8 cellular contexts compared by ENCODE assay signal in the genomic region with DNA sequence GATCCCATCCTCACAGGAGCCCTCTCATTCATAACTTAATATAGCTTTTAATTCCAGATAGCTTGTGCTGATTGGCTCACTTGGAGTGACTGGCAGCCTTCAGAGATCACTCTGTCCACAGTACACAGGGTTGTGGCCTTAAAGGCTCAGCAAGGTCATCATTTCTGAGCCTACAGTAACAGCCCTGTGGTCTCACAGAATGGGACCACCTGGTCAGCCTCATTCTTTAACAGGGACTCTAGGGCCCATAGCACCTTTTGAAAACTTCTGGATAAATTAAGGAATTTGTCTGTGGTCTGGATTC. TPM values are rescaled to one million over a fixed set of nuclear protein-coding genes. Genes with fewer than 3 reads are reported as not detected.
A peak's percentile ranks its signal among the peaks of the same experiment; 100 is the strongest.
DNase-seq lines count a peak whose midpoint lies in the region; ATAC-seq and TF ChIP-seq lines count a peak whose summit lies in the region.

No MANE protein-coding gene starts in this region.

- H3K9me3 ChIP-seq in colonic mucosa = no peaks in the 10 kb centered on the region
- no peaks in the 10 kb centered on the region for H3K9me3 ChIP-seq in testis

- peaks cover 0 to 4% of the 10 kb centered on the region in 2 donors for H3K36me3 Mint-ChIP-seq in CD14-positive monocyte

- ATAC-seq in HG03097 (IDR thresholded peaks at IDR 0.05; ENCODE audit: low FRiP score, unreplicated experiment) = no peak

- H3K27ac Mint-ChIP-seq in CD14-positive monocyte = peak overlapping the region; percentile 94 to 99 (median 97)

- H3K4me3 ChIP-seq in colonic mucosa (no peak overlapping the region), testis (no peak overlapping the region)

- H3K27ac ChIP-seq in colonic mucosa (peak overlapping the region; percentile 66), testis (peak overlapping the region in 1 of 2 donors; percentile 45)

- H3K4me1 ChIP-seq in colonic mucosa = peaks cover 23% of the 10 kb centered on the region
- H3K4me1 ChIP-seq in testis = peaks cover 16% of the 10 kb centered on the region

- DNase-seq in CD14-positive monocyte (ENCODE audit: low spot score) (no peak), NAMALWA (ENCODE audit: low spot score) (peak; percentile 18), colonic mucosa (no peak), myocyte (ENCODE audit: low read depth) (peak; percentile 50), MV-4-11 (lab: John Stamatoyannopoulos, UW) (no peak), NCI-H226 (no peak), testis (no peak)

- H3K4me1 Mint-ChIP-seq in CD14-positive monocyte = peaks cover 93% of the 10 kb centered on the region

- TF ChIP-seq CTCF in CD14-positive monocyte (IDR thresholded peaks at IDR 0.05) (no peak), colonic mucosa (IDR thresholded peaks at IDR 0.05) (no peak), testis (IDR thresholded peaks at IDR 0.05) (no peak)

- H3K36me3 ChIP-seq in colonic mucosa = no peaks in the 10 kb centered on the region
- H3K36me3 ChIP-seq in testis (ENCODE audit: low read depth, missing control alignments) = no peaks in the 10 kb centered on the region

- no peak for TF ChIP-seq POLR2A in testis (IDR thresholded peaks at IDR 0.05)

- peak overlapping the region in 1 of 2 donors; percentile 74 for H3K9ac ChIP-seq in colonic mucosa (ENCODE audit: low read depth in 2 of 2, low read length in 2 of 2)

- peaks cover 0 to 2% (median 0%) of the 10 kb centered on the region in 7 donors for H3K9me3 Mint-ChIP-seq in CD14-positive monocyte

- no peaks in the 10 kb centered on the region for H3K27me3 Mint-ChIP-seq in CD14-positive monocyte (ENCODE audit: low read depth in 3 of 3)

- H3K4me3 Mint-ChIP-seq in CD14-positive monocyte = no peak overlapping the region

- H3K27me3 ChIP-seq in colonic mucosa = no peaks in the 10 kb centered on the region
- no peaks in the 10 kb centered on the region for H3K27me3 ChIP-seq in testis

- intact Hi-C loops in CD14-positive monocyte (cut with micrococcal nuclease) = no loop called here
- intact Hi-C loops in colonic mucosa (cut with DNase I) = no loop called here
- intact Hi-C loops in testis (cut with DNase I; ENCODE audit: low total_unique reads) = no loop called here

RNA-seq across cellular contexts. Expression of a gene that starts 51.3 kb away (rescaled TPM):
- polyA plus RNA-seq in CD14-positive monocyte = 10 to 100 TPM; 84.4 to 88.3 TPM
- 100 to 1,000 TPM; 166 to 205 TPM for total RNA-seq in colonic mucosa
- total RNA-seq in myocyte = 6.1 and 6.2 TPM in 2 replicates
- 10.3 TPM for polyA plus RNA-seq in myocyte (2012)
- 10 to 100 TPM; 35.7 to 54.4 TPM for total RNA-seq in testis
- polyA plus RNA-seq in testis (ENCODE audit: insufficient read depth, low read depth, low replicate concordance) = 45.4 TPM

Comparison
In these comparisons a context has a peak if more than half of its experiments do, and no peak if none do; other contexts are left out.
1. DNase-seq: peak in NAMALWA (single experiment) and myocyte (single experiment); none in CD14-positive monocyte (single experiment), colonic mucosa (single experiment), MV-4-11 (single experiment), NCI-H226 (single experiment) and testis (single experiment).